Comparison of ENCODE assay signal across 26 cellular contexts in the genomic region with DNA sequence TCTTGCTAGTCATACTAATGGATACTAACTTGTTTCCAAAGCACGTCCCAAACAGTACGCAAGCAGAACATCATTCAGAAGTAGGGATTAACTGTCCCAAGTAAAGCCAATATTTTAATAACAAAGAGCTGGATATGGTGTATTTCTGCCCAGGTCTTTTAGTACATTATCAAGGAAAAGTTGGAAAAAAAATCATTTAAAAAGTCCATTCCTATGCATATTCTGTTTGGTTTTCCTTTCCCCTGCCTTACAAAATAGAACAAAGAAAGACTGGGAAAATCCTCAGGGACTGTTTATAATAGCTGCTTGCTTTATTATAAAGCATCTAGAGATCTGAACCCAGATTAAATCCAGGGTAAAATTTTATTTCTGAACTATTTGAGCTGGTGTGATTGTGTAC.
"Had no signal": no experiment of that assay in that cellular context is flagged by ENCODE, and none has a peak within 500 bp of the region (broad histone marks: within the 10 kb centered on the region; RNA-seq: fewer than 3 reads in every experiment).

No MANE protein-coding gene starts in this region.

- H3K4me1 ChIP-seq: suprapubic skin, testis, thyroid gland, upper lobe of right lung, uterus had no signal

- DNase-seq: stimulated activated CD4-positive, alpha-beta T cell treated with anti-CD3 and anti-CD28 coated beads, Interleukin-2, amount 100 ng/mL, for 48 hours; stimulated activated CD4-positive, alpha-beta T cell treated with anti-CD3 and anti-CD28 coated beads, Interleukin-4, amount 100 ng/mL, for 1 hour; stimulated activated CD4-positive, alpha-beta T cell treated with anti-CD3 and anti-CD28 coated beads, Interleukin-4, amount 100 ng/mL, for 24 hours; stimulated activated CD4-positive, alpha-beta T cell treated with anti-CD3 and anti-CD28 coated beads, Interleukin-4, amount 100 ng/mL, for 4 hours; stimulated activated CD8-positive, alpha-beta memory T cell treated with anti-CD3 and anti-CD28 coated beads, Interleukin-4, amount 100 ng/mL, for 48 hours; stimulated activated naive B cell treated with anti-CD40 and anti-IgM and Interleukin-4, amounts not matched to agents 10 μg/mL and 1 μg/mL and 100 μg/mL, for 72 hours; stimulated activated naive CD4-positive, alpha-beta T cell; stimulated activated naive CD4-positive, alpha-beta T cell treated with Interleukin-2 at 50 U/mL for 16 hours; stimulated activated naive CD8-positive, alpha-beta T cell treated with anti-CD3 and anti-CD28 coated beads, Interleukin-15, amount 100 ng/mL, for 72 hours; stimulated activated naive CD8-positive, alpha-beta T cell treated with anti-CD3 and anti-CD28 coated beads, Interleukin-15, Interleukin-2, amounts not matched to agents 100 U/mL and 50 U/mL, for 24 hours; stomach; substantia nigra; testis; thyroid gland; tibial artery; transverse colon; trophoblast cell; upper lobe of left lung; upper lobe of right lung; uterus had no signal

- ATAC-seq: stimulated activated effector memory CD8-positive, alpha-beta T cell treated with anti-CD3 and anti-CD28 coated beads, Interleukin-12 subunit alpha, Interleukin-12 subunit beta, amount 100 ng/mL, for 72 hours; stimulated activated memory B cell treated with anti-CD40 and anti-IgM and Interleukin-4, amounts not matched to agents 10 μg/mL and 1 μg/mL and 100 μg/mL, for 72 hours; stimulated activated naive B cell treated with anti-CD40 and anti-IgM and Interleukin-4, amounts not matched to agents 10 μg/mL and 1 μg/mL and 100 μg/mL, for 72 hours; stimulated activated naive CD8-positive, alpha-beta T cell treated with anti-CD3 and anti-CD28 coated beads, Interleukin-15, amount 100 ng/mL, for 72 hours; stimulated activated naive CD8-positive, alpha-beta T cell treated with anti-CD3 and anti-CD28 coated beads, Interleukin-15, Interleukin-2, amounts not matched to agents 100 U/mL and 50 U/mL, for 24 hours; upper lobe of right lung had no signal

- H3K4me3 ChIP-seq: stomach, suprapubic skin, testis, thoracic aorta, thyroid gland, tibial artery, tibial nerve, transverse colon, upper lobe of left lung, upper lobe of right lung, uterus, vagina had no signal

- H3K27ac ChIP-seq: suprapubic skin, testis, thoracic aorta, thyroid gland, tibial artery, tibial nerve, transverse colon, upper lobe of left lung, upper lobe of right lung, uterus, vagina had no signal

- H3K9me3 ChIP-seq: stomach, suprapubic skin, testis, thoracic aorta, thyroid gland, tibial artery, tibial nerve, transverse colon, upper lobe of left lung, upper lobe of right lung, uterus, vagina had no signal

- H3K27me3 ChIP-seq: stomach, suprapubic skin, testis, thyroid gland, tibial artery, tibial nerve, transverse colon, upper lobe of left lung, upper lobe of right lung, uterus, vagina had no signal

- H3K36me3 ChIP-seq: stomach, suprapubic skin, thoracic aorta, thyroid gland, tibial artery, tibial nerve, transverse colon, upper lobe of left lung, upper lobe of right lung, uterus, vagina had no signal
